ENCODE assay signal across 25 cellular contexts in the genomic region with DNA sequence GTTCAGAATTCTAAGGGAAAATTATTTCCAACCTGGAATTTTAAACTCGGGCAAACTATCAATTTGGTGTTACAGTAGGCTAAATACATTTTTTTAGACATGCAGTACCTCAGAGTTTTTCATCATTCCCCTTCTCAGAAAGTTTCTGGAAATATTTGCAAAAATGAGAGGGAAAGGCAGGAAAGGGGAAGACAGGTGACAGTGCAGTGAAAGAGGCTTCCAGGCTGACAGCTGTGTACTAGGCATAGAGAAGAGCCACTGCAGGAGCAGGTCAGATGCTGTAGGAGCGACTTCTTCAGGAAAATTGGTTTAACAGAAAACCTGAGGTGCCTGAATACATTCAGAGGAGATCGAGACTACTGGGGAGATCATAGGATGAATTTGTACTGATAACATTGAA. TPM values are rescaled to one million over a fixed set of nuclear protein-coding genes. Genes with fewer than 3 reads are reported as not detected.
"Had no signal": no experiment of that assay in that cellular context is flagged by ENCODE, and none has a peak within 500 bp of the region (broad histone marks: within the 10 kb centered on the region; RNA-seq: fewer than 3 reads in every experiment).

No MANE protein-coding gene starts in this region.

- H3K27ac ChIP-seq: brain microvascular endothelial cell, Peyer's patch, RWPE1, SJCRH30 had no signal

- H3K9me3 Mint-ChIP-seq: activated B cell treated with CpG ODN at 0.5 μM for 24 hours; activated CD4-positive, alpha-beta memory T cell treated with anti-CD3 and anti-CD28 coated beads for 36 hours; activated CD4-positive, alpha-beta T cell treated with anti-CD3 and anti-CD28 coated beads, Interleukin-2, amount 10 ng/mL, durations not matched to agents 7 days and 5 days; activated naive CD4-positive, alpha-beta T cell treated with anti-CD3 and anti-CD28 coated beads for 36 hours; activated naive CD8-positive, alpha-beta T cell treated with anti-CD3 and anti-CD28 coated beads for 36 hours; activated T-cell treated with anti-CD3 and anti-CD28 coated beads, Interleukin-2, amount 50 U/mL, for 4 hours; activated T-helper 17 cell treated with anti-CD3 and anti-CD28 coated beads, Interleukin-2, amount 50 U/mL, for 72 hours; T-helper 1 cell treated with Interleukin-12 subunit alpha and Interleukin-12 subunit beta and Interleukin-4 antibody, amounts not matched to agents 30 μg/mL and 1 μg/mL, for 36 hours had no signal

- DNase-seq: activated B cell treated with CpG ODN at 0.5 μM for 24 hours; activated CD4-positive, alpha-beta memory T cell treated with anti-CD3 and anti-CD28 coated beads for 36 hours; activated CD4-positive, alpha-beta T cell treated with anti-CD3 and anti-CD28 coated beads for 1 hour; activated CD4-positive, alpha-beta T cell treated with anti-CD3 and anti-CD28 coated beads, Interleukin-2, amount 10 ng/mL, durations not matched to agents 7 days and 5 days; activated gamma-delta T cell; activated naive CD4-positive, alpha-beta T cell treated with anti-CD3 and anti-CD28 coated beads for 36 hours; activated naive CD8-positive, alpha-beta T cell treated with anti-CD3 and anti-CD28 coated beads for 36 hours; activated T-cell treated with anti-CD3 and anti-CD28 coated beads, Interleukin-2, amount 50 U/mL, for 4 hours; brain microvascular endothelial cell; caudate nucleus; Kasumi-1; KBM-7; NCI-H1105 treated with DMSO at 0.1 percent for 48 hours; NCI-H1436 treated with DMSO at 0.1 percent for 48 hours; NCI-H187; NCI-H2081; NCI-H510A treated with DMSO at 0.1 percent for 48 hours; NCI-H69; Right ventricle myocardium superior; SJCRH30; SK-N-SH had no signal

- H3K4me3 Mint-ChIP-seq: activated B cell treated with CpG ODN at 0.5 μM for 24 hours; activated CD4-positive, alpha-beta memory T cell treated with anti-CD3 and anti-CD28 coated beads for 36 hours; activated CD4-positive, alpha-beta T cell treated with anti-CD3 and anti-CD28 coated beads, Interleukin-2, amount 10 ng/mL, durations not matched to agents 7 days and 5 days; activated naive CD4-positive, alpha-beta T cell treated with anti-CD3 and anti-CD28 coated beads for 36 hours; activated naive CD8-positive, alpha-beta T cell treated with anti-CD3 and anti-CD28 coated beads for 36 hours; activated T-cell treated with anti-CD3 and anti-CD28 coated beads, Interleukin-2, amount 50 U/mL, for 4 hours; activated T-helper 17 cell treated with anti-CD3 and anti-CD28 coated beads, Interleukin-2, amount 50 U/mL, for 72 hours; T-helper 1 cell treated with Interleukin-12 subunit alpha and Interleukin-12 subunit beta and Interleukin-4 antibody, amounts not matched to agents 30 μg/mL and 1 μg/mL, for 36 hours had no signal

- H3K4me1 ChIP-seq: Peyer's patch, SJCRH30 had no signal

- H3K4me3 ChIP-seq: Peyer's patch, SJCRH30 had no signal

- H3K27me3 ChIP-seq: brain microvascular endothelial cell, Peyer's patch, SJCRH30 had no signal

- H3K4me1 Mint-ChIP-seq: activated B cell treated with CpG ODN at 0.5 μM for 24 hours; activated CD4-positive, alpha-beta T cell treated with anti-CD3 and anti-CD28 coated beads, Interleukin-2, amount 10 ng/mL, durations not matched to agents 7 days and 5 days; activated naive CD8-positive, alpha-beta T cell treated with anti-CD3 and anti-CD28 coated beads for 36 hours had no signal

- ATAC-seq: activated T-cell treated with anti-CD3 and anti-CD28 coated beads, Interleukin-2, amount 50 U/mL, for 4 hours; activated T-helper 17 cell treated with anti-CD3 and anti-CD28 coated beads, Interleukin-2, amount 50 U/mL, for 72 hours had no signal

- H3K27ac Mint-ChIP-seq: activated CD4-positive, alpha-beta memory T cell treated with anti-CD3 and anti-CD28 coated beads for 36 hours; activated naive CD4-positive, alpha-beta T cell treated with anti-CD3 and anti-CD28 coated beads for 36 hours; T-helper 1 cell treated with Interleukin-12 subunit alpha and Interleukin-12 subunit beta and Interleukin-4 antibody, amounts not matched to agents 30 μg/mL and 1 μg/mL, for 36 hours had no signal

- H3K27me3 Mint-ChIP-seq: activated B cell treated with CpG ODN at 0.5 μM for 24 hours; activated CD4-positive, alpha-beta memory T cell treated with anti-CD3 and anti-CD28 coated beads for 36 hours; activated CD4-positive, alpha-beta T cell treated with anti-CD3 and anti-CD28 coated beads, Interleukin-2, amount 10 ng/mL, durations not matched to agents 7 days and 5 days; activated naive CD8-positive, alpha-beta T cell treated with anti-CD3 and anti-CD28 coated beads for 36 hours; activated T-helper 17 cell treated with anti-CD3 and anti-CD28 coated beads, Interleukin-2, amount 50 U/mL, for 72 hours had no signal

- H3K9me3 ChIP-seq: Peyer's patch, SJCRH30, SK-N-SH had no signal

- H3K9me2 ChIP-seq: SK-N-SH had no signal

- H3K4me2 ChIP-seq: SK-N-SH had no signal

RNA-seq across cellular contexts. Expression of gene ANXA9, which starts 27.4 kb away (rescaled TPM):
- total RNA-seq: activated B cell treated with CpG ODN at 0.5 μM for 24 hours; activated naive CD4-positive, alpha-beta T cell treated with anti-CD3 and anti-CD28 coated beads for 36 hours; activated naive CD8-positive, alpha-beta T cell treated with anti-CD3 and anti-CD28 coated beads for 36 hours; activated T-cell treated with anti-CD3 and anti-CD28 coated beads, Interleukin-2, amount 50 U/mL, for 4 hours; Right ventricle myocardium superior; SJCRH30 had no signal
